Comparison of ENCODE assay signal across 9 cellular contexts in the genomic region with DNA sequence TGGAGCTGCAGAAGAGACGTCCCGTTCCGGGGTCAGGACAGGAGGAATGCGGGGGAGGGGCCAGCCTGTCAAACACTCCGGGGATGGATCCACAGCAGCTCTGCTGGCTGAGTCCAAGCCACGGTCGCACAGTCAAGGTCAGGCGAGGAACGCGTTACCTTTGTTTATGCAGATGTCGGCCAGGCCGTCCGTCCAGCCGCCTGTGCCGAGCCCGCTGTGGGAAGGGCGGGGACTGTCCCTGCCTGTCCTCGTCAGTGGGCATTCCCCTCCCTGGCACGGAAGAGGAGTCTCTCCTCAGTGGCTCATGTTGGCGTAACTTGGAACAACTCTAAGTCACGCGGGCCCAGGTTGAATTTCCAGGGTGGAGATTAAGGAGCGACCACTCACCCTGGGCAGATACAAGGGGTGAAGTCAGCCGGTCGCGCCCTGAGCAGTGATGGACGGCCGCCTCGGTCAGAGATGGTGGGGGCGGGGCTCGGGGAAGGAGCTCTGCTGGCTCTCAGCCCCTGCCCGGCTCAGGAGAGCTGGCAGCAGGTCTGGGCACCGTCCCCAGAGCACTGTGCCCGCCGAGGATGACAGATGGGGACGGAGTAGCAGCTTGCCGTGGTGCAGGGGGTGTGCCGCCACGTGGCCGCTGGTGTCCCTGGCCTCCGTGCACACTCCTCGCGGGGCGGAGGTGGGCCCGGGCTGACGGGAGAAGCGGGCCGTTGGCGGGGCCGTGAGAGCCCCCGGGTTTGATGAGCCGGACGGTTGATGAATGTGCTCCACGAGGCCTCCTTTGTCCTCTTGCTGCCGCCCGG. TPM values are rescaled to one million over a fixed set of nuclear protein-coding genes. Genes with fewer than 3 reads are reported as not detected.
DNase-seq lines count a peak whose midpoint lies in the region; ATAC-seq, FAIRE-seq and TF ChIP-seq lines count a peak whose summit lies in the region.
"Had no signal": no experiment of that assay in that cellular context is flagged by ENCODE, and none has a peak within 500 bp of the region (broad histone marks: within the 10 kb centered on the region; RNA-seq: fewer than 3 reads in every experiment).

No MANE protein-coding gene starts in this region.

- no peaks in the 10 kb centered on the region for H3K79me2 ChIP-seq in HepG2 (ENCODE audit: insufficient read depth, low read length)

- peak overlapping the region in 1 of 3 experiments; percentile 49; a peak in 2 of 6 replicates for H3K4me3 ChIP-seq in HepG2 (replicated peaks in 1 of 3; ENCODE audit: insufficient read depth in 1 of 3, low read depth in 2 of 3, low read length in 3 of 3)
- H3K4me3 ChIP-seq in tibial artery = peak overlapping the region; percentile 12 to 28

- 57% methylated on average over 20 of the region's 56 CpGs for WGBS in HepG2 (ENCODE audit: low lambda C conversion rate)

- TF ChIP-seq RAD21 in HepG2 (CRISPR knock-in tag; IDR thresholded peaks at IDR 0.05) = no peak

- no peaks in the 10 kb centered on the region for H3K36me3 ChIP-seq in HepG2 (replicated peaks in 1 of 2; ENCODE audit: control insufficient read depth in 1 of 2, insufficient read depth in 2 of 2, low read length in 2 of 2)
- peaks cover 0 to 11% (median 10%) of the 10 kb centered on the region in 3 donors for H3K36me3 ChIP-seq in tibial artery

- H3K27me3 ChIP-seq in HepG2 (ENCODE audit: control insufficient read depth in 1 of 2, insufficient read depth in 2 of 2, low read length in 2 of 2) = peaks cover 5 to 79% of the 10 kb centered on the region in 2 experiments
- peaks cover 0 to 19% of the 10 kb centered on the region in 2 donors for H3K27me3 ChIP-seq in tibial artery

- H3K4me1 ChIP-seq in HepG2 (ENCODE audit: insufficient read depth, low read length) (peaks cover 44% of the 10 kb centered on the region), tibial artery (peaks cover 0 to 93% (median 68%) of the 10 kb centered on the region in 4 donors)

- 0 out of 2 replicates have a peak, but pooled peaks cover 5% of the 10 kb centered on the region for H4K20me1 ChIP-seq in HepG2 (ENCODE audit: insufficient read depth, low read length)

- H3K27ac ChIP-seq in HepG2 (ENCODE audit: extremely low read length, insufficient read depth, low read length) (no peak overlapping the region), tibial artery (peak overlapping the region; percentile 66 to 94)

- in situ Hi-C loops in HepG2 (cut with HindIII; ENCODE audit: extremely low pct_ligation_motif_present, low pct_unique_long_range_greater_than_20kb) = no loop called here

- H3K9me3 ChIP-seq in HepG2 (ENCODE audit: low read length) = no peaks in the 10 kb centered on the region
- H3K9me3 ChIP-seq in tibial artery = no peaks in the 10 kb centered on the region

- intact Hi-C loops in HepG2 (cut with micrococcal nuclease; ENCODE audit: unreplicated experiment) (no loop called here), tibial artery (cut with DNase I; ENCODE audit: low total_unique reads) (loop anchor here (2.0 kb wide), 1 partner anchor 63 kb away; a partner anchor contains a TSS)

- TF ChIP-seq CTCF in HepG2 (CRISPR knock-in tag; IDR thresholded peaks at IDR 0.05) (no peak), tibial artery (IDR thresholded peaks at IDR 0.05) (no peak)

- H2AFZ ChIP-seq in HepG2 (ENCODE audit: low read length) = no peak overlapping the region

- peak; percentile 72 for DNase-seq in NCI-H2196 (lab: John Stamatoyannopoulos, UW; ENCODE audit: unreplicated experiment)
- DNase-seq in cerebellar cortex (ENCODE audit: low spot score) = peak; percentile 93
- peak; percentile 83 for DNase-seq in HepG2 (ENCODE audit: low spot score)
- peak; percentile 51 to 94 for DNase-seq in tibial artery
- DNase-seq in Kasumi-1 (lab: John Stamatoyannopoulos, UW) = no peak
- DNase-seq: activated naive CD4-positive, alpha-beta T cell treated with anti-CD3 and anti-CD28 coated beads for 36 hours; NCI-H510A had no signal

- H3K9ac ChIP-seq in HepG2 (ENCODE audit: insufficient read depth, low read depth, low read length) = no peak overlapping the region; the same call in 1 of the 2 replicates

- BruUV-seq in HepG2 (replicated peaks; lab: Mats Ljungman, UMichigan) = no TSS peak

- H3K4me2 ChIP-seq in HepG2 (ENCODE audit: low read depth, low read length) = peak overlapping the region; percentile 59

- CTCF ChIA-PET in HepG2 (lab: Yijun Ruan, JAX; ENCODE audit: low intra/inter-chr PET ratio, low total read pairs) = no interaction called here

- POLR2A ChIA-PET in HepG2 (lab: Yijun Ruan, JAX) = interaction anchor here (0.7 to 1.4 kb wide), 2 partner anchors 15 to 24 kb away, joined by 3 read pairs; no protein-coding TSS in a partner anchor

- peak; percentile 78 for FAIRE-seq in HepG2 (lab: Jason Lieb, UNC)

- ATAC-seq in HepG2 (peak; percentile 59), HG02763 (IDR thresholded peaks at IDR 0.05; ENCODE audit: unreplicated experiment) (no peak), HG02759 (IDR thresholded peaks at IDR 0.05; ENCODE audit: unreplicated experiment) (no peak)

- no peak for TF ChIP-seq POLR2A in HepG2 (IDR thresholded peaks at IDR 0.05; ENCODE audit: insufficient read depth in 1 of 2, low read depth in 2 of 2, low read length in 2 of 2)

- TF ChIP-seq EP300 in HepG2 (IDR thresholded peaks at IDR 0.05; ENCODE audit: low read depth in 2 of 2, low read length in 2 of 2) (no peak; a peak in 1 of 4 replicates), HepG2 (CRISPR knock-in tag; IDR thresholded peaks at IDR 0.05; ENCODE audit: borderline replicate concordance) (no peak)

TF ChIP-seq in HepG2, 621 proteins besides CTCF, POLR2A, EP300 and RAD21 (continues in another document):
- TF ChIP-seq ZNF607 (CRISPR knock-in tag; IDR thresholded peaks at IDR 0.05; ENCODE audit: borderline replicate concordance) (no peak), ZNF251 (CRISPR knock-in tag; IDR thresholded peaks at IDR 0.05) (no peak), ZNF589 (CRISPR knock-in tag; conservative IDR thresholded peaks at IDR 0.05) (0 out of 2 replicates have a peak, but pooled peaks have one; percentile 44), ZNF335 (CRISPR knock-in tag; IDR thresholded peaks at IDR 0.05) (0 out of 2 replicates have a peak, but pooled peaks have one; percentile 46), RXRB (CRISPR knock-in tag; IDR thresholded peaks at IDR 0.05; ENCODE audit: borderline replicate concordance) (peak; percentile 71), ZFP62 (CRISPR knock-in tag; IDR thresholded peaks at IDR 0.05) (no peak), ESRRA (CRISPR knock-in tag; IDR thresholded peaks at IDR 0.05; ENCODE audit: low read depth) (peak; percentile 62; the same call in 1 of the 2 replicates), POLR2AphosphoS2 (IDR thresholded peaks at IDR 0.05; ENCODE audit: low read depth, low read length) (no peak), NFIB (CRISPR knock-in tag; IDR thresholded peaks at IDR 0.05; ENCODE audit: borderline replicate concordance) (no peak), ZFX (CRISPR knock-in tag; IDR thresholded peaks at IDR 0.05; ENCODE audit: low read depth) (0 out of 2 replicates have a peak, but pooled peaks have one; percentile 24), RARA (CRISPR knock-in tag; IDR thresholded peaks at IDR 0.05) (peak; percentile 90), ZNF7 (CRISPR knock-in tag; IDR thresholded peaks at IDR 0.05) (no peak), NCOA2 (CRISPR knock-in tag; IDR thresholded peaks at IDR 0.05) (peak; percentile 45; the same call in 1 of the 2 replicates)
- TF ChIP-seq, protein P1, sequence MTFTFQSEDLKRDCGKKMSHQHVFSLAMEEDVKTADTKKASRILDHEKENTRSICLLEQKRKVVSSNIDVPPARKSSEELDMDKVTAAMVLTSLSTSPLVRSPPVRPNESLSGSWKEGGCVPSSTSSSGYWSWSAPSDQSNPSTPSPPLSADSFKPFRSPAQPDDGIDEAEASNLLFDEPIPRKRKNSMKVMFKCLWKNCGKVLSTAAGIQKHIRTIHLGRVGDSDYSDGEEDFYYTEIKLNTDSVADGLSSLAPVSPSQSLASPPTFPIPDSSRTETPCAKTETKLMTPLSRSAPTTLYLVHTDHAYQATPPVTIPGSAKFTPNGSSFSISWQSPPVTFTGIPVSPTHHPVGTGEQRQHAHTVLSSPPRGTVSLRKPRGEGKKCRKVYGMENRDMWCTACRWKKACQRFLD (CRISPR knock-in tag; IDR thresholded peaks at IDR 0.05; ENCODE audit: borderline replicate concordance) = 0 out of 2 replicates have a peak, but pooled peaks have one; percentile 12

RNA-seq across cellular contexts. Expression of a gene that starts 7.3 kb away (rescaled TPM):
- 0.40 and 0.56 TPM in 2 replicates for total RNA-seq in HepG2 (2016; rRNA removed; fragmentation: Illumina TruSeq; extraction: Trizol)
- total RNA-seq in HepG2 (2016; cell fraction: cytosol; rRNA removed; fragmentation: Illumina TruSeq; extraction: Trizol; ENCODE audit: low read depth) = under 0.01 TPM in 1 of 2 replicates, not detected in the other
- total RNA-seq in HepG2 (2016; cell fraction: insoluble cytoplasmic fraction; rRNA removed; fragmentation: Illumina TruSeq; extraction: Trizol) = 0.30 and 0.52 TPM in 2 replicates
- total RNA-seq in HepG2 (2016; cell fraction: membrane; rRNA removed; fragmentation: Illumina TruSeq; extraction: Trizol) = 0.17 and 0.22 TPM in 2 replicates
- 0.59 and 1.2 TPM in 2 replicates for total RNA-seq in HepG2 (2016; cell fraction: nucleus; rRNA removed; fragmentation: Illumina TruSeq; extraction: Trizol)
- polyA plus RNA-seq in HepG2 (2011; rRNA removed) = 1.8 and 3.0 TPM in 2 replicates
- polyA plus RNA-seq in HepG2 (2011; cell fraction: cytosol; rRNA removed) = 1.9 and 2.4 TPM in 2 replicates
- 13.0 and 15.5 TPM in 2 replicates for polyA plus RNA-seq in HepG2 (2011; cell fraction: nucleus; rRNA removed)
- polyA plus RNA-seq in HepG2 (2012) = 0.21 and 1.4 TPM in 2 replicates
- polyA plus RNA-seq in HepG2 (2016; cell fraction: cytosol; fragmentation: Illumina TruSeq; extraction: Trizol; ENCODE audit: low read depth) = 0.03 and 0.05 TPM in 2 replicates
- polyA plus RNA-seq in HepG2 (2016; cell fraction: insoluble cytoplasmic fraction; fragmentation: Illumina TruSeq; extraction: Trizol; ENCODE audit: low read depth) = 0.22 TPM in 2 replicates
- polyA plus RNA-seq in HepG2 (2016; cell fraction: membrane; fragmentation: Illumina TruSeq; extraction: Trizol; ENCODE audit: low read depth) = 0.10 and 0.14 TPM in 2 replicates
- 1.6 and 2.0 TPM in 2 replicates for polyA plus RNA-seq in HepG2 (2016; cell fraction: nucleus; fragmentation: Illumina TruSeq; extraction: Trizol; ENCODE audit: insufficient read depth, low read depth)
- 0.40 and 7.6 TPM in 2 replicates for polyA minus RNA-seq in HepG2 (2011; rRNA and poly(A)+ RNA removed; ENCODE audit: low replicate concordance)
- 3.0 and 3.5 TPM in 2 replicates for polyA minus RNA-seq in HepG2 (2011; cell fraction: cytosol; rRNA and poly(A)+ RNA removed)
- polyA minus RNA-seq in HepG2 (2011; cell fraction: nucleus; rRNA and poly(A)+ RNA removed) = 2.7 and 4.5 TPM in 2 replicates

Comparison
In these comparisons a context has a peak if more than half of its experiments do, and no peak if none do; other contexts are left out.
1. DNase-seq: peak in NCI-H2196 (single experiment), cerebellar cortex (single experiment), HepG2 (single experiment) and tibial artery (2 of 2); none in Kasumi-1 (0 of 2).